ENCODE assay signal across 16 cellular contexts in the genomic region with DNA sequence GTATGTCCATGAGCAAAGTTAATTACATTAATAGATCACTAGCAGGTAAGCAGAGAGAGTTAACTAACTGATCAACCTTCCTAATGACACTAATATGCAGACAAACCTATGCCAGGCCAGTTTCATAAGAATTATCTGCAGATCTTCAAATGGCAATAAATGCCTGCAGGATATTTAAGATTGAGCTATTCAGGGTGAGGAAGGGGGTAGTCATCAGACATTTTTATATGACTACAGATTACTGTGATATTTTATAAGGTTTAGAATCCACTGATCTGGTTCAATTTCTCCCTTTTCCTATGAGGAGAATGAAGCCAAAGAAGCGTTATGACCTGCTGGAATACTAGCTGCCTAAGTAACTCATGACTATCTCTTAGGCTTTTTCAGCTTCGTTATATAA. TPM values are rescaled to one million over a fixed set of nuclear protein-coding genes. Genes with fewer than 3 reads are reported as not detected.
DNase-seq lines count a peak whose midpoint lies in the region; ATAC-seq, FAIRE-seq and TF ChIP-seq lines count a peak whose summit lies in the region.
"Had no signal": no experiment of that assay in that cellular context is flagged by ENCODE, and none has a peak within 500 bp of the region (broad histone marks: within the 10 kb centered on the region; RNA-seq: fewer than 3 reads in every experiment).

No MANE protein-coding gene starts in this region.

- H3K4me1 ChIP-seq in IMR-90 (ENCODE audit: control insufficient read depth, insufficient read depth, low read length) = peaks cover 6% of the 10 kb centered on the region
- H3K4me1 ChIP-seq in mesenchymal stem cell (ENCODE audit: control insufficient read depth, insufficient read depth, low read depth, low read length) = no peaks in the 10 kb centered on the region
- H3K4me1 ChIP-seq: A549, BLaER1 had no signal

- DNase-seq in GM12891 (ENCODE audit: insufficient read length, low spot score) = no peak
- DNase-seq in IMR-90 = no peak
- no peak for DNase-seq in endothelial cell (ENCODE audit: low spot score)
- no peak for DNase-seq in mesothelial cell of epicardium (ENCODE audit: low spot score in 2 of 2, unreplicated experiment in 2 of 2)
- no peak for DNase-seq in left colon
- DNase-seq in left lobe of liver (ENCODE audit: low spot score) = no peak
- DNase-seq in activated gamma-delta T cell (lab: John Stamatoyannopoulos, UW) = no peak
- DNase-seq in mesenchymal stem cell = no peak
- DNase-seq: AML-193; Caco-2; CD8-positive, alpha-beta memory T cell; GF-D8; HCEC 1CT had no signal

- no peak overlapping the region for H2AK5ac ChIP-seq in IMR-90 (ENCODE audit: low read depth, low read length)
- no peak overlapping the region for H2AK5ac ChIP-seq in mesenchymal stem cell (ENCODE audit: low read length, severe bottlenecking)

- no peak overlapping the region for H2BK12ac ChIP-seq in mesenchymal stem cell (ENCODE audit: low read length in 2 of 2)

- no CpG with 5 or more reads among the region's 2 CpGs for WGBS in IMR-90 (ENCODE audit: extremely low coverage in 2 of 2, insufficient read length in 1 of 2), 2 experiments
- WGBS in mesenchymal stem cell = no CpG with 5 or more reads among the region's 2 CpGs

- H2BK15ac ChIP-seq in IMR-90 (ENCODE audit: low read depth, low read length) (no peak overlapping the region), mesenchymal stem cell (ENCODE audit: low read depth, poor library complexity, severe bottlenecking) (no peak overlapping the region)

- no peak overlapping the region for H3K4me3 ChIP-seq in IMR-90 (ENCODE audit: insufficient read depth, low read depth, low read length)
- H3K4me3 ChIP-seq in mesenchymal stem cell (ENCODE audit: insufficient read depth in 1 of 2, low read depth in 1 of 2, low read length in 2 of 2) = no peak overlapping the region
- H3K4me3 ChIP-seq: A549, BLaER1 had no signal

- H3K27ac ChIP-seq in IMR-90 (ENCODE audit: insufficient read depth, low read length) (no peak overlapping the region), mesenchymal stem cell (ENCODE audit: low read length, poor library complexity, severe bottlenecking) (no peak overlapping the region)
- H3K27ac ChIP-seq: A549, BLaER1 had no signal

- no peak for TF ChIP-seq POLR2A in GM12891 (IDR thresholded peaks at IDR 0.05; ENCODE audit: low read depth, low read length)
- TF ChIP-seq POLR2A in IMR-90 (IDR thresholded peaks at IDR 0.05; ENCODE audit: low read depth, low read length) = no peak

- H2AFZ ChIP-seq in IMR-90 (replicated peaks; ENCODE audit: low read length, poor library complexity) (no peak overlapping the region), mesenchymal stem cell (ENCODE audit: low read depth, low read length) (no peak overlapping the region)

- in situ Hi-C loops in IMR-90 (cut with MboI; ENCODE audit: low sequenced_read_pairs) = no loop called here

- H4K8ac ChIP-seq in IMR-90 (ENCODE audit: low read depth in 2 of 2, low read length in 2 of 2) (no peak overlapping the region), mesenchymal stem cell (ENCODE audit: low read length) (no peak overlapping the region)

- H3K27me3 Mint-ChIP-seq in endothelial cell (ENCODE audit: unreplicated experiment) = peaks cover 4% of the 10 kb centered on the region
- H3K27me3 Mint-ChIP-seq in mesothelial cell of epicardium (ENCODE audit: low read depth) = no peaks in the 10 kb centered on the region

- FAIRE-seq in GM12891 (lab: Jason Lieb, UNC) = peak; percentile 26
- FAIRE-seq: A549 had no signal

- H3K36me3 ChIP-seq in IMR-90 (ENCODE audit: control insufficient read depth, insufficient read depth, low read length) (no peaks in the 10 kb centered on the region), mesenchymal stem cell (ENCODE audit: control insufficient read depth in 1 of 2, insufficient read depth in 2 of 2, low read depth in 1 of 2, low read length in 2 of 2) (no peaks in the 10 kb centered on the region)
- H3K36me3 ChIP-seq: BLaER1 had no signal

- no peak overlapping the region for H2BK5ac ChIP-seq in IMR-90 (ENCODE audit: low read depth, low read length, poor library complexity, severe bottlenecking)
- no peak overlapping the region for H2BK5ac ChIP-seq in mesenchymal stem cell (ENCODE audit: low read depth, low read length, poor library complexity, severe bottlenecking)

- no peak for TF ChIP-seq RAD21 in IMR-90 (IDR thresholded peaks at IDR 0.05; ENCODE audit: low read length)

- H3K36me3 Mint-ChIP-seq in endothelial cell (ENCODE audit: low read depth, unreplicated experiment) = peaks cover 9% of the 10 kb centered on the region
- peaks cover 5% of the 10 kb centered on the region for H3K36me3 Mint-ChIP-seq in mesothelial cell of epicardium

- H3K9me1 ChIP-seq in IMR-90 (ENCODE audit: insufficient read depth, low read length) = no peaks in the 10 kb centered on the region

- no peak overlapping the region for H2BK20ac ChIP-seq in IMR-90 (ENCODE audit: low read depth, low read length)

- no TSS peak for BruUV-seq in IMR-90 (replicated peaks; lab: Mats Ljungman, UMichigan)

- H3K4me2 ChIP-seq in IMR-90 (ENCODE audit: low read depth, low read length) (no peak overlapping the region), mesenchymal stem cell (ENCODE audit: low read length, poor library complexity, severe bottlenecking) (no peak overlapping the region)
- H3K4me2 ChIP-seq: A549, BLaER1 had no signal

- H3K9ac ChIP-seq in IMR-90 (ENCODE audit: low read depth, low read length) (no peak overlapping the region), mesenchymal stem cell (ENCODE audit: low read length) (no peak overlapping the region)
- H3K9ac ChIP-seq: BLaER1 had no signal

- H3K27me3 ChIP-seq in IMR-90 (ENCODE audit: control insufficient read depth, insufficient read depth, low read length) = no peaks in the 10 kb centered on the region
- H3K27me3 ChIP-seq in mesenchymal stem cell (ENCODE audit: control insufficient read depth in 1 of 2, insufficient read depth in 1 of 2, low read length in 2 of 2) = no peaks in the 10 kb centered on the region
- H3K27me3 ChIP-seq: BLaER1 had no signal

- H3K4me3 Mint-ChIP-seq in endothelial cell (ENCODE audit: unreplicated experiment) = no peak overlapping the region
- no peak overlapping the region for H3K4me3 Mint-ChIP-seq in mesothelial cell of epicardium
- H3K4me3 Mint-ChIP-seq: CD8-positive, alpha-beta memory T cell had no signal

- H3K23ac ChIP-seq in IMR-90 (ENCODE audit: low read depth, low read length) (no peak overlapping the region), mesenchymal stem cell (ENCODE audit: low read length in 2 of 2) (no peak overlapping the region)

- no peak overlapping the region for H3K56ac ChIP-seq in IMR-90 (ENCODE audit: extremely low read depth, insufficient read depth, low read length)

- H3K9me3 Mint-ChIP-seq in endothelial cell (ENCODE audit: unreplicated experiment) = no peaks in the 10 kb centered on the region
- peaks cover 10% of the 10 kb centered on the region for H3K9me3 Mint-ChIP-seq in mesothelial cell of epicardium

- H2BK120ac ChIP-seq in IMR-90 (ENCODE audit: low read depth, low read length) (no peak overlapping the region), mesenchymal stem cell (ENCODE audit: low read depth, low read length) (no peak overlapping the region)

- H4K20me1 ChIP-seq in IMR-90 (ENCODE audit: insufficient read depth, low read length) = no peaks in the 10 kb centered on the region
- H4K20me1 ChIP-seq: BLaER1 had no signal

- dilution Hi-C loops in IMR-90 (cut with HindIII; ENCODE audit: low sequenced_read_pairs, unreplicated experiment) = no loop called here

- H2AK9ac ChIP-seq in IMR-90 (replicated peaks; ENCODE audit: low read depth, low read length, poor library complexity) = no peak overlapping the region

- H3K18ac ChIP-seq in IMR-90 (ENCODE audit: low read depth, low read length) (peak overlapping the region; percentile 98; the same call in 1 of the 2 replicates), mesenchymal stem cell (ENCODE audit: low read depth in 1 of 2, low read length in 2 of 2) (no peak overlapping the region)

- TF ChIP-seq CTCF in IMR-90 (conservative IDR thresholded peaks at IDR 0.05; ENCODE audit: low read depth, low read length) = no peak
- TF ChIP-seq CTCF in endothelial cell (IDR thresholded peaks at IDR 0.05; ENCODE audit: unreplicated experiment) = no peak
- no peak for TF ChIP-seq CTCF in mesothelial cell of epicardium (IDR thresholded peaks at IDR 0.05; ENCODE audit: unreplicated experiment)

- intact Hi-C loops in IMR-90 (cut with micrococcal nuclease) (no loop called here), left colon (cut with DNase I, micrococcal nuclease) (no loop called here)

- no peaks in the 10 kb centered on the region for H3K79me1 ChIP-seq in IMR-90 (ENCODE audit: low read depth in 1 of 2, low read length in 2 of 2)
- H3K79me1 ChIP-seq in mesenchymal stem cell (replicated peaks; ENCODE audit: low read length, poor library complexity, severe bottlenecking) = no peaks in the 10 kb centered on the region

- ATAC-seq in IMR-90 (ENCODE audit: low read depth) = no peak
- no peak for ATAC-seq in left colon
- no peak for ATAC-seq in left lobe of liver
- ATAC-seq: A549 had no signal

- H3K9me3 ChIP-seq in IMR-90 (ENCODE audit: control insufficient read depth, insufficient read depth, low read length) (no peaks in the 10 kb centered on the region), mesenchymal stem cell (ENCODE audit: control insufficient read depth, low read length) (no peaks in the 10 kb centered on the region)
- H3K9me3 ChIP-seq: A549, BLaER1, Caco-2 had no signal

- CTCF ChIA-PET in IMR-90 (lab: Yijun Ruan, JAX) = no interaction called here

- H4K91ac ChIP-seq in IMR-90 (ENCODE audit: insufficient read depth, low read depth, low read length) (no peak overlapping the region), mesenchymal stem cell (ENCODE audit: low read length) (no peak overlapping the region)

- peaks cover 26% of the 10 kb centered on the region for H3K4me1 Mint-ChIP-seq in endothelial cell (ENCODE audit: unreplicated experiment)
- peaks cover 29% of the 10 kb centered on the region for H3K4me1 Mint-ChIP-seq in mesothelial cell of epicardium

- POLR2A ChIA-PET in IMR-90 (lab: Charles Lee; ENCODE audit: unreplicated experiment) = no interaction called here

- H3K4ac ChIP-seq in IMR-90 (ENCODE audit: low read depth, low read length) (no peak overlapping the region), mesenchymal stem cell (ENCODE audit: low read depth in 1 of 2, low read length in 2 of 2) (no peak overlapping the region)

- no peak overlapping the region; the same call in 1 of the 2 replicates for H4K5ac ChIP-seq in IMR-90 (ENCODE audit: low read depth, low read length)

- H3K27ac Mint-ChIP-seq in endothelial cell (ENCODE audit: unreplicated experiment) = peak overlapping the region; percentile 94
- peak overlapping the region; percentile 26 for H3K27ac Mint-ChIP-seq in mesothelial cell of epicardium
- H3K27ac Mint-ChIP-seq: CD8-positive, alpha-beta memory T cell had no signal

- H3K14ac ChIP-seq in IMR-90 (replicated peaks; ENCODE audit: low read depth, low read length) (no peak overlapping the region), mesenchymal stem cell (ENCODE audit: low read length in 2 of 2) (no peak overlapping the region)

RNA-seq across cellular contexts. Expression of a gene that starts 30.2 kb away (rescaled TPM):
- not detected for polyA plus RNA-seq in GM12891 (2012; ENCODE audit: low read depth, missing spikeins)
- total RNA-seq in IMR-90 (2012; rRNA removed) (not detected in 2 replicates), endothelial cell (ENCODE audit: unreplicated experiment) (not detected), mesothelial cell of epicardium (not detected in 3 replicates), left colon (not detected), left lobe of liver (not detected)
- not detected in 2 replicates for polyA plus RNA-seq in IMR-90 (2012; rRNA removed)
- polyA plus RNA-seq in IMR-90 (2012; cell fraction: cytosol; rRNA removed) = not detected in 2 replicates
- polyA plus RNA-seq in IMR-90 (2012; cell fraction: nucleus; rRNA removed; ENCODE audit: low replicate concordance) = not detected in 2 replicates
- not detected for polyA plus RNA-seq in mesenchymal stem cell (2013, experiment 1 of 2)
- polyA plus RNA-seq in mesenchymal stem cell (2013, experiment 2 of 2) = not detected
- total RNA-seq: Caco-2; CD8-positive, alpha-beta memory T cell; H4 had no signal
- polyA plus RNA-seq: A549; CD8-positive, alpha-beta memory T cell had no signal
